In the genomic region with DNA sequence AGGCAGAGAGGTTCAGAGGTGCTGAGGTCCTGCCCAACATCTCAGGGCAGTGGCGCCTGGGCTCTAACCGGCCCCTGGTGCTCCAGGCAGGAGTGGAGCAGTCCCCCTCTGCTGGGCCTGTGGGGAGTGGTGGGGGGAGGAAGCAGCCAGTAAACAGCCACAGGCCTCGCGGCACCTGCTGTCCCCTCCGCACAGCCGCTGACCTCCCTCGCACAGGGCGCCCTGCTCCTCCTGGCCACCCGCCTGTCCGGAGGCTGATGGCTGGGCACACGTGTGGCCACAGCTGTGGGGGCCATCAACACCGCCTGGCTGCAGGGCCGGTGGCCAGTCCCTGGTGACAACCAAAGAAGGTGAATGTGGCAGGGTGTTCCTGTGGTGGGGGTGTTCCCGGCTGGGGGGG, we compare ENCODE assay signal across 1 cellular context.
TF ChIP-seq lines count a peak whose summit lies in the region.

No MANE protein-coding gene starts in this region.

TF ChIP-seq in H1, 55 proteins besides CTCF, POLR2A, EP300 and RAD21:
- TF ChIP-seq RFX5 (IDR thresholded peaks at IDR 0.05; ENCODE audit: borderline replicate concordance, low read depth, low read length) (no peak), SP4 (IDR thresholded peaks at IDR 0.05; ENCODE audit: low read length) (no peak), CHD1 (IDR thresholded peaks at IDR 0.05; ENCODE audit: low read depth, low read length) (no peak), YY1 (IDR thresholded peaks at IDR 0.05; ENCODE audit: low read depth, low read length) (no peak), CREB1 (IDR thresholded peaks at IDR 0.05) (no peak), KDM5A (IDR thresholded peaks at IDR 0.05; ENCODE audit: low read length) (no peak), POLR2AphosphoS5 (IDR thresholded peaks at IDR 0.05; ENCODE audit: low read depth, low read length) (no peak), SIN3A (conservative IDR thresholded peaks at IDR 0.05 in 1 of 2, IDR thresholded peaks at IDR 0.05 in 1 of 2; ENCODE audit: low read depth in 1 of 2, low read length in 2 of 2) (no peak), RNF2 (IDR thresholded peaks at IDR 0.05; ENCODE audit: borderline replicate concordance, low read depth, low read length, missing control alignments, poor library complexity, severe bottlenecking) (no peak), BACH1 (IDR thresholded peaks at IDR 0.05; ENCODE audit: low read length) (no peak), HDAC2 (IDR thresholded peaks at IDR 0.05; ENCODE audit: borderline replicate concordance in 1 of 2, low read depth in 2 of 2, low read length in 2 of 2) (no peak), RBBP5 (IDR thresholded peaks at IDR 0.05; ENCODE audit: borderline replicate concordance, low read depth, low read length) (no peak), ZNF274 (IDR thresholded peaks at IDR 0.05; ENCODE audit: borderline replicate concordance, extremely low read depth, low read length) (no peak), KDM4A (IDR thresholded peaks at IDR 0.05; ENCODE audit: low read depth, low read length, severe bottlenecking) (no peak), ASH2L (IDR thresholded peaks at IDR 0.05; ENCODE audit: low read length) (no peak)
- TF ChIP-seq, protein P1, sequence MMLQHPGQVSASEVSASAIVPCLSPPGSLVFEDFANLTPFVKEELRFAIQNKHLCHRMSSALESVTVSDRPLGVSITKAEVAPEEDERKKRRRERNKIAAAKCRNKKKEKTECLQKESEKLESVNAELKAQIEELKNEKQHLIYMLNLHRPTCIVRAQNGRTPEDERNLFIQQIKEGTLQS (IDR thresholded peaks at IDR 0.05; ENCODE audit: insufficient read depth, low read depth, low read length), result no peak
